ENCODE assay signal across 8 cellular contexts in the genomic region with DNA sequence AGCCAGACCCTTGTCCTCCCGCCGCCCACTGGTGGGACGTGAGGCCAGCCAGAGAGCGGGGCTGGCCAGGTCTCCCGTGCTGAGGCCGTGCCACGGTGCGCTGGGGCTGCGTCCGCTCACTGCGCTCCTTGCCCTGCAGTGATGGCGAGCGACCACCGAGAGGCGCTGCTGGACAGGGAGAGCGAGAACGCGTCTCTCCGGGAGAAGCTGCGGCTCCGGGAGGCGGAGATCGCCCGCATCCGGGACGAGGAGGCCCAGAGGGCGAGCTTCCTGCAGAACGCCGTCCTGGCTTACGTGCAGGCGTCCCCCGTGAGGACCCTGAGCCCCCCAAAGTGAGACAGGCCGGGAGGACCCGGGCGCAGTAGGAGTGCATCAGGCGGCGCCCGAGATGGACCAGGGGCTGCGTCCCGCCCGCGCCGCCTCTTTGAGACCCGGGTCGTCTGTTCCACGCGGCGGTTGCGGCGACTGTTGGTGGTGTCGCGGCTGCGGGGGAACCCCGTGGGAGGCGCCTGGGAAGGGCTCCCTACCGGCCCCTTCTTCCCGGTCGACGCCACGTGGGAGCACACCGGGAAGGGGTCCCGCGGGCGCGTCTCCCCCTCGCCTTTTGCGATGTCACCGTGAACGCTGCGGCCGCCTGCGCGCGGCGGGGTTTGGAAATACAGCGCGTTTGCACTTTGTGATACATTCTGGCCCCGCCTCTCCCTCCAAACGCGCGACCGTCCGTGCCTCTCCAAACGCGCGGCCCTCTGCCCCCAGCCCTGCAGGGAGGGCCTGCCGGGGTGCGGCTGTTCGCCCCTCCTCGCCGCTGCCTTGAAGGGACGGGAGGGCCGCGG. TPM values are rescaled to one million over a fixed set of nuclear protein-coding genes. Genes with fewer than 3 reads are reported as not detected.
A peak's percentile ranks its signal among the peaks of the same experiment; 100 is the strongest.
DNase-seq lines count a peak whose midpoint lies in the region; ATAC-seq and TF ChIP-seq lines count a peak whose summit lies in the region.

No MANE protein-coding gene starts in this region.

- peaks cover 9% of the 10 kb centered on the region for H3K27me3 Mint-ChIP-seq in nephron progenitor cell (ENCODE audit: low read depth, poor library complexity)
- H3K27me3 Mint-ChIP-seq in stimulated activated naive B cell treated with anti-CD40 and anti-IgM and Interleukin-4, amounts not matched to agents 10 μg/mL and 1 μg/mL and 100 μg/mL, for 72 hours, result peaks cover 4 to 23% of the 10 kb centered on the region in 2 donors

- H3K27me3 ChIP-seq in HUES64 (ENCODE audit: insufficient read depth, low read length), result no peaks in the 10 kb centered on the region
- no peaks in the 10 kb centered on the region for H3K27me3 ChIP-seq in Peyer's patch

- no peaks in the 10 kb centered on the region for H3K9me3 ChIP-seq in HUES64 (ENCODE audit: insufficient read depth, low read depth, low read length)
- H3K9me3 ChIP-seq in Peyer's patch, result no peaks in the 10 kb centered on the region

- 0 out of 2 replicates have a peak, but pooled peaks cover 5% of the 10 kb centered on the region for H3K4me1 ChIP-seq in HUES64 (ENCODE audit: insufficient read depth, low read length)
- H3K4me1 ChIP-seq in Peyer's patch, result peaks cover 0 to 19% (median 10%) of the 10 kb centered on the region in 4 donors

- peak overlapping the region; percentile 65 for H3K9ac ChIP-seq in HUES64 (ENCODE audit: low read depth, low read length)

- peak; percentile 76 to 82 for ATAC-seq in stimulated activated naive B cell treated with anti-CD40 and anti-IgM and Interleukin-4, amounts not matched to agents 10 μg/mL and 1 μg/mL and 100 μg/mL, for 72 hours (replicated peaks)

- H3K36me3 Mint-ChIP-seq in nephron progenitor cell (ENCODE audit: low read depth), result no peaks in the 10 kb centered on the region
- peaks cover 23 to 35% of the 10 kb centered on the region in 2 donors for H3K36me3 Mint-ChIP-seq in stimulated activated naive B cell treated with anti-CD40 and anti-IgM and Interleukin-4, amounts not matched to agents 10 μg/mL and 1 μg/mL and 100 μg/mL, for 72 hours

- no peak for TF ChIP-seq POLR2A in Peyer's patch (IDR thresholded peaks at IDR 0.05)

- peak; percentile 90 for DNase-seq in GM03348 (ENCODE audit: low spot score)
- peak; percentile 75 to 93 (median 91) for DNase-seq in Peyer's patch
- DNase-seq in activated T-helper 9 cell treated with anti-CD3 and anti-CD28 coated beads, Interleukin-2, amount 50 U/mL, for 16 hours (ENCODE audit: low read depth), result peak; percentile 69
- peak; percentile 79 for DNase-seq in fibroblast of the aortic adventitia (ENCODE audit: low read depth)
- DNase-seq in nephron progenitor cell, result peak; percentile 93
- DNase-seq in stimulated activated naive B cell treated with anti-CD40 and anti-IgM and Interleukin-4, amounts not matched to agents 10 μg/mL and 1 μg/mL and 100 μg/mL, for 72 hours, result peak; percentile 66
- DNase-seq in NK-92 (lab: John Stamatoyannopoulos, UW; ENCODE audit: unreplicated experiment), result no peak

- H3K27ac Mint-ChIP-seq in nephron progenitor cell, result no peak overlapping the region
- H3K27ac Mint-ChIP-seq in stimulated activated naive B cell treated with anti-CD40 and anti-IgM and Interleukin-4, amounts not matched to agents 10 μg/mL and 1 μg/mL and 100 μg/mL, for 72 hours, result peak overlapping the region; percentile 88

- H3K4me3 ChIP-seq in HUES64 (ENCODE audit: low read length) (peak overlapping the region; percentile 60), Peyer's patch (peak overlapping the region; percentile 34 to 74 (median 68)), fibroblast of the aortic adventitia (ENCODE audit: low read depth, low read length) (peak overlapping the region; percentile 53)

- peak overlapping the region; percentile 80 for H3K4me3 Mint-ChIP-seq in nephron progenitor cell
- H3K4me3 Mint-ChIP-seq in stimulated activated naive B cell treated with anti-CD40 and anti-IgM and Interleukin-4, amounts not matched to agents 10 μg/mL and 1 μg/mL and 100 μg/mL, for 72 hours, result peak overlapping the region; percentile 89

- no peak overlapping the region for H3K27ac ChIP-seq in HUES64 (ENCODE audit: low read depth, low read length)
- H3K27ac ChIP-seq in Peyer's patch, result peak overlapping the region; percentile 27 to 65 (median 56)

- TF ChIP-seq CTCF in Peyer's patch (IDR thresholded peaks at IDR 0.05), result peak; percentile 93 to 99 (median 97)
- peak; percentile 81 for TF ChIP-seq CTCF in fibroblast of the aortic adventitia (IDR thresholded peaks at IDR 0.05; ENCODE audit: insufficient read depth, low read length)
- TF ChIP-seq CTCF in nephron progenitor cell (IDR thresholded peaks at IDR 0.05), result peak; percentile 90

- no peaks in the 10 kb centered on the region for H3K9me3 Mint-ChIP-seq in nephron progenitor cell
- no peaks in the 10 kb centered on the region for H3K9me3 Mint-ChIP-seq in stimulated activated naive B cell treated with anti-CD40 and anti-IgM and Interleukin-4, amounts not matched to agents 10 μg/mL and 1 μg/mL and 100 μg/mL, for 72 hours

- H3K4me1 Mint-ChIP-seq in nephron progenitor cell, result peaks cover 25% of the 10 kb centered on the region
- peaks cover 13 to 29% of the 10 kb centered on the region in 2 donors for H3K4me1 Mint-ChIP-seq in stimulated activated naive B cell treated with anti-CD40 and anti-IgM and Interleukin-4, amounts not matched to agents 10 μg/mL and 1 μg/mL and 100 μg/mL, for 72 hours

- WGBS in HUES64, result 1% methylated on average over 94 of the region's 94 CpGs

- H3K36me3 ChIP-seq in HUES64 (ENCODE audit: insufficient read depth, low read length), result no peaks in the 10 kb centered on the region
- H3K36me3 ChIP-seq in Peyer's patch, result no peaks in the 10 kb centered on the region

RNA-seq across cellular contexts. Expression of a gene that starts 0.8 kb away (rescaled TPM):
- 73.2 TPM for polyA plus RNA-seq in HUES64 (2013, experiment 1 of 2)
- polyA plus RNA-seq in HUES64 (2013, experiment 2 of 2), result 74.7 TPM
- total RNA-seq in Peyer's patch, result 10 to 100 TPM in 2 of 4 donors, 1 to 10 TPM in 2; 4.6 to 20.6 (median 9.8) TPM
- 6.2 and 13.5 TPM in 2 replicates for total RNA-seq in fibroblast of the aortic adventitia (ENCODE audit: low replicate concordance)

RNA-seq across cellular contexts. Expression of a gene that starts 6.8 kb away (rescaled TPM):
- polyA plus RNA-seq in HUES64 (2013, experiment 1 of 2), result 53.5 TPM
- 64.1 TPM for polyA plus RNA-seq in HUES64 (2013, experiment 2 of 2)
- 100 to 1,000 TPM in 2 of 4 donors, 10 to 100 TPM in 2; 68.5 to 104 (median 86.8) TPM for total RNA-seq in Peyer's patch
- total RNA-seq in fibroblast of the aortic adventitia (ENCODE audit: low replicate concordance), result 29.3 and 101 TPM in 2 replicates

RNA-seq across cellular contexts. Expression of a gene that starts 7.6 kb away (rescaled TPM):
- polyA plus RNA-seq in HUES64 (2013, experiment 1 of 2), result 15.4 TPM
- polyA plus RNA-seq in HUES64 (2013, experiment 2 of 2), result 13.3 TPM
- total RNA-seq in Peyer's patch (10 to 100 TPM; 15.5 to 74.3 (median 23.1) TPM), fibroblast of the aortic adventitia (ENCODE audit: low replicate concordance) (15.5 and 22.0 TPM in 2 replicates)

RNA-seq across cellular contexts. Expression of a gene that starts 8.0 kb away (rescaled TPM):
- polyA plus RNA-seq in HUES64 (2013, experiment 1 of 2), result 79.8 TPM
- 75.0 TPM for polyA plus RNA-seq in HUES64 (2013, experiment 2 of 2)
- total RNA-seq in Peyer's patch (100 to 1,000 TPM in 2 of 4 donors, 10 to 100 TPM in 2; 49.1 to 123 (median 91.8) TPM), fibroblast of the aortic adventitia (ENCODE audit: low replicate concordance) (27.6 and 41.8 TPM in 2 replicates)

RNA-seq across cellular contexts. Expression of a gene that starts 20.9 kb away (rescaled TPM):
- 21.6 TPM for polyA plus RNA-seq in HUES64 (2013, experiment 1 of 2)
- 23.0 TPM for polyA plus RNA-seq in HUES64 (2013, experiment 2 of 2)
- 10 to 100 TPM; 42.9 to 65.7 (median 50.2) TPM for total RNA-seq in Peyer's patch
- 32.0 and 33.3 TPM in 2 replicates for total RNA-seq in fibroblast of the aortic adventitia (ENCODE audit: low replicate concordance)
